ENCODE assay signal across 19 cellular contexts in genomic region chr7:68706291-68706690, GRCh38.
DNase-seq lines count a peak whose midpoint lies in the region; ATAC-seq and TF ChIP-seq lines count a peak whose summit lies in the region.
"Had no signal": no experiment of that assay in that cellular context is flagged by ENCODE, and none has a peak within 500 bp of the region (broad histone marks: within the 10 kb centered on the region; RNA-seq: fewer than 3 reads in every experiment).

No MANE protein-coding gene starts in this region.

- no peak overlapping the region for H2AK9ac ChIP-seq in IMR-90 (replicated peaks; ENCODE audit: low read depth, low read length, poor library complexity)

- DNase-seq in A673 (ENCODE audit: low spot score) (peak; percentile 85), IMR-90 (peak; percentile 91), amniotic epithelial cell (ENCODE audit: low read depth) (peak; percentile 57), iris pigment epithelial cell (ENCODE audit: low read depth) (peak; percentile 51), NCI-H1436 (lab: John Stamatoyannopoulos, UW) (no peak), COR-L47 (lab: John Stamatoyannopoulos, UW) (no peak), NCI-H1930 (lab: John Stamatoyannopoulos, UW) (no peak)
- DNase-seq in effector memory CD4-positive, alpha-beta T cell = no peak
- DNase-seq: activated CD4-positive, alpha-beta T cell treated with anti-CD3 and anti-CD28 coated beads, Interleukin-2, amount 10 ng/mL, durations not matched to agents 24 days and 14 days; activated T-cell treated with anti-CD3 and anti-CD28 coated beads, Interleukin-2, amount 50 U/mL, for 48 hours; amniotic stem cell; cortex of kidney; NCI-H146; NCI-H524 treated with DMSO at 0.1 percent for 48 hours; upper lobe of left lung had no signal

- H2BK20ac ChIP-seq in IMR-90 (ENCODE audit: low read depth, low read length) = peak overlapping the region; percentile 76; the same call in 1 of the 2 replicates

- no peak overlapping the region for H2AK5ac ChIP-seq in IMR-90 (ENCODE audit: low read depth, low read length)

- WGBS in IMR-90 (ENCODE audit: extremely low coverage in 2 of 2, insufficient read length in 1 of 2), 2 experiments = no CpG with 5 or more reads among the region's 5 CpGs

- peak overlapping the region; percentile 86 for H3K27ac ChIP-seq in A673 (ENCODE audit: low read depth, low read length, poor library complexity, severe bottlenecking)
- peak overlapping the region; percentile 77 for H3K27ac ChIP-seq in IMR-90 (ENCODE audit: insufficient read depth, low read length)
- H3K27ac ChIP-seq in effector memory CD4-positive, alpha-beta T cell (ENCODE audit: insufficient read depth, low read length, poor library complexity, severe bottlenecking) = no peak overlapping the region
- H3K27ac ChIP-seq: KMS-11, neural progenitor cell, upper lobe of left lung had no signal

- dilution Hi-C loops in IMR-90 (cut with HindIII; ENCODE audit: low sequenced_read_pairs, unreplicated experiment) = no loop called here

- H3K18ac ChIP-seq in IMR-90 (ENCODE audit: low read depth, low read length) = peak overlapping the region; percentile 20; the same call in 1 of the 2 replicates

- TF ChIP-seq CTCF in A673 (conservative IDR thresholded peaks at IDR 0.05; ENCODE audit: low read depth, low read length) (no peak), IMR-90 (conservative IDR thresholded peaks at IDR 0.05; ENCODE audit: low read depth, low read length) (no peak)

- peak overlapping the region; percentile 24; the same call in 1 of the 2 replicates for H3K56ac ChIP-seq in IMR-90 (ENCODE audit: extremely low read depth, insufficient read depth, low read length)

- in situ Hi-C loops in IMR-90 (cut with MboI; ENCODE audit: low sequenced_read_pairs) = no loop called here

- no peak for TF ChIP-seq POLR2A in IMR-90 (IDR thresholded peaks at IDR 0.05; ENCODE audit: low read depth, low read length)

- no peaks in the 10 kb centered on the region for H3K9me1 ChIP-seq in IMR-90 (ENCODE audit: insufficient read depth, low read length)

- H3K4me1 ChIP-seq in A673 (ENCODE audit: insufficient read depth, low read length, poor library complexity, severe bottlenecking) (peaks cover 8% of the 10 kb centered on the region), IMR-90 (ENCODE audit: control insufficient read depth, insufficient read depth, low read length) (peaks cover 2% of the 10 kb centered on the region; the same call in 1 of the 2 replicates)
- no peaks in the 10 kb centered on the region for H3K4me1 ChIP-seq in effector memory CD4-positive, alpha-beta T cell (ENCODE audit: control insufficient read depth, insufficient read depth, low read length, poor library complexity, severe bottlenecking)
- H3K4me1 ChIP-seq: neural progenitor cell, upper lobe of left lung had no signal

- POLR2A ChIA-PET in A673 (lab: Charles Lee; ENCODE audit: low non-redundant PET) = no interaction called here
- POLR2A ChIA-PET in IMR-90 (lab: Charles Lee; ENCODE audit: unreplicated experiment) = no interaction called here

- peak; percentile 87 for ATAC-seq in IMR-90 (ENCODE audit: low read depth)
- ATAC-seq: HCT116; stimulated activated effector memory CD8-positive, alpha-beta T cell treated with anti-CD3 and anti-CD28 coated beads, Interleukin-12 subunit alpha, Interleukin-12 subunit beta, amount 100 ng/mL, for 72 hours had no signal

- no peaks in the 10 kb centered on the region for H3K9me3 ChIP-seq in A673 (ENCODE audit: low read depth, low read length, poor library complexity, severe bottlenecking)
- H3K9me3 ChIP-seq in IMR-90 (ENCODE audit: control insufficient read depth, insufficient read depth, low read length) = no peaks in the 10 kb centered on the region; the same call in 1 of the 2 replicates
- no peaks in the 10 kb centered on the region for H3K9me3 ChIP-seq in effector memory CD4-positive, alpha-beta T cell (ENCODE audit: control insufficient read depth, low read length)
- H3K9me3 ChIP-seq: upper lobe of left lung had no signal

- no peak overlapping the region for H2AFZ ChIP-seq in IMR-90 (replicated peaks; ENCODE audit: low read length, poor library complexity)
- H2AFZ ChIP-seq: neural progenitor cell had no signal

- intact Hi-C loops in A673 (cut with micrococcal nuclease; ENCODE audit: unreplicated experiment) = no loop called here
- intact Hi-C loops in IMR-90 (cut with micrococcal nuclease) = no loop called here

- CTCF ChIA-PET in A673 (lab: Charles Lee) = no interaction called here
- CTCF ChIA-PET in IMR-90 (lab: Yijun Ruan, JAX) = no interaction called here

- H3K4me2 ChIP-seq in IMR-90 (ENCODE audit: low read depth, low read length) = no peak overlapping the region
- H3K4me2 ChIP-seq: KMS-11, neural progenitor cell had no signal

- no peak overlapping the region for H4K5ac ChIP-seq in IMR-90 (ENCODE audit: low read depth, low read length)

- no peak for TF ChIP-seq RAD21 in IMR-90 (IDR thresholded peaks at IDR 0.05; ENCODE audit: low read length)

- H3K36me3 ChIP-seq in A673 (ENCODE audit: insufficient read depth, low read length, poor library complexity, severe bottlenecking) (no peaks in the 10 kb centered on the region), IMR-90 (ENCODE audit: control insufficient read depth, insufficient read depth, low read length) (no peaks in the 10 kb centered on the region)
- no peaks in the 10 kb centered on the region for H3K36me3 ChIP-seq in effector memory CD4-positive, alpha-beta T cell (ENCODE audit: control insufficient read depth, insufficient read depth, low read length)
- H3K36me3 ChIP-seq: neural progenitor cell, upper lobe of left lung had no signal

- H4K91ac ChIP-seq in IMR-90 (ENCODE audit: insufficient read depth, low read depth, low read length) = peak overlapping the region; percentile 84; the same call in 1 of the 2 replicates

- H3K23ac ChIP-seq in IMR-90 (ENCODE audit: low read depth, low read length) = no peak overlapping the region

- H4K20me1 ChIP-seq in IMR-90 (ENCODE audit: insufficient read depth, low read length) = no peaks in the 10 kb centered on the region

- H3K14ac ChIP-seq in IMR-90 (replicated peaks; ENCODE audit: low read depth, low read length) = no peak overlapping the region

- BruUV-seq in A673 (replicated peaks; lab: Mats Ljungman, UMichigan) (no TSS peak), IMR-90 (replicated peaks; lab: Mats Ljungman, UMichigan) (no TSS peak)

- no peaks in the 10 kb centered on the region for H3K79me1 ChIP-seq in IMR-90 (ENCODE audit: low read depth in 1 of 2, low read length in 2 of 2)

- no peak overlapping the region for H3K9ac ChIP-seq in IMR-90 (ENCODE audit: low read depth, low read length)
- H3K9ac ChIP-seq: KMS-11, neural progenitor cell had no signal

- H4K8ac ChIP-seq in IMR-90 (ENCODE audit: low read depth in 2 of 2, low read length in 2 of 2) = peak overlapping the region in 1 of 2 experiments; percentile 76; a peak in 3 of 4 replicates

- H2BK15ac ChIP-seq in IMR-90 (ENCODE audit: low read depth, low read length) = no peak overlapping the region

- H2BK5ac ChIP-seq in IMR-90 (ENCODE audit: low read depth, low read length, poor library complexity, severe bottlenecking) = peak overlapping the region; percentile 71

- H3K4ac ChIP-seq in IMR-90 (ENCODE audit: low read depth, low read length) = 0 out of 2 replicates have a peak overlapping the region, but pooled peaks have one; percentile 59

- H2BK120ac ChIP-seq in IMR-90 (ENCODE audit: low read depth, low read length) = peak overlapping the region; percentile 89

- no peaks in the 10 kb centered on the region for H3K27me3 ChIP-seq in A673 (replicated peaks; ENCODE audit: insufficient read depth, low read depth, low read length, poor library complexity)
- no peaks in the 10 kb centered on the region for H3K27me3 ChIP-seq in IMR-90 (ENCODE audit: control insufficient read depth, insufficient read depth, low read length)
- no peaks in the 10 kb centered on the region for H3K27me3 ChIP-seq in effector memory CD4-positive, alpha-beta T cell (replicated peaks; ENCODE audit: control insufficient read depth, insufficient read depth, low read length, poor library complexity, severe bottlenecking)
- H3K27me3 ChIP-seq: neural progenitor cell, upper lobe of left lung had no signal

- H3K4me3 ChIP-seq in A673 (ENCODE audit: low read depth, low read length, poor library complexity, severe bottlenecking) = no peak overlapping the region
- H3K4me3 ChIP-seq in IMR-90 (ENCODE audit: insufficient read depth, low read depth, low read length) = no peak overlapping the region
- H3K4me3 ChIP-seq in effector memory CD4-positive, alpha-beta T cell (ENCODE audit: insufficient read depth, low read depth, low read length, poor library complexity, severe bottlenecking) = no peak overlapping the region
- H3K4me3 ChIP-seq: neural progenitor cell, upper lobe of left lung had no signal

TF ChIP-seq in IMR-90, 13 proteins besides CTCF, POLR2A, EP300 and RAD21:
- TF ChIP-seq MXI1 (IDR thresholded peaks at IDR 0.05; ENCODE audit: borderline replicate concordance, low read depth, low read length) (no peak), SMC3 (IDR thresholded peaks at IDR 0.05; ENCODE audit: low read depth, low read length) (no peak), ELK1 (IDR thresholded peaks at IDR 0.05; ENCODE audit: borderline replicate concordance, low read depth, low read length) (no peak), FOS (IDR thresholded peaks at IDR 0.05; ENCODE audit: low read depth, low read length) (0 out of 2 replicates have a peak, but pooled peaks have one; percentile 3), BHLHE40 (IDR thresholded peaks at IDR 0.05; ENCODE audit: low read depth, low read length) (no peak), NFE2L2 (IDR thresholded peaks at IDR 0.05; ENCODE audit: low read depth, low read length) (peak; percentile 79), RFX5 (IDR thresholded peaks at IDR 0.05; ENCODE audit: low read depth, low read length) (no peak), MAFK (IDR thresholded peaks at IDR 0.05; ENCODE audit: low read depth, low read length) (peak; percentile 49), CHD1 (IDR thresholded peaks at IDR 0.05; ENCODE audit: low read depth, low read length) (no peak), MAZ (IDR thresholded peaks at IDR 0.05; ENCODE audit: borderline replicate concordance, low read depth, low read length) (no peak), CEBPB (IDR thresholded peaks at IDR 0.05; ENCODE audit: low read depth, low read length) (no peak)

Comparison
In these comparisons a context has a peak if more than half of its experiments do, and no peak if none do; other contexts are left out.
1. DNase-seq: peak in A673 (single experiment), IMR-90 (single experiment), amniotic epithelial cell (single experiment) and iris pigment epithelial cell (single experiment); none in effector memory CD4-positive, alpha-beta T cell (0 of 3), NCI-H1436 (single experiment), COR-L47 (single experiment) and NCI-H1930 (0 of 2).